8 cellular contexts compared by ENCODE assay signal in the genomic region with DNA sequence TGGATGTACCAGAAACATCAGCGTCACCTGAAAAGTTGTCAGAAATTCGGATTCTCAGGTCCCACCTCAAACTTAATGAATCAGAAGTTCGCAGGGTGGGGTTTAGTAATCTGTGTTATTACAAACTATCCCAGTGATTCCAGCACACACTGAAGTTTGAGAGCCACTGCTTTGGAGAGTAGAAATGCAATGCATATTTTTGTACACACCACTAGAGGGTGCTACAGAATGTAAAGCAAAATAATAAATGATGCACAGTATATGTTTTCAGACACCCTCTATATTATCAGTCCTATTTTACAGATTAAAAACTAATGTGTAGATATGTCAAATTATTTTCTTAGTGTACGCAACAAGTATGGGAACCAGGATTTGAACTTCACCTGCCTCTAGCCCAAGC.
DNase-seq lines count a peak whose midpoint lies in the region; ATAC-seq, FAIRE-seq and TF ChIP-seq lines count a peak whose summit lies in the region.

No MANE protein-coding gene starts in this region.

- H3K9me3 Mint-ChIP-seq in nephron progenitor cell, result peaks cover 9% of the 10 kb centered on the region

- H3K36me3 Mint-ChIP-seq in nephron progenitor cell (ENCODE audit: low read depth), result peaks cover 8% of the 10 kb centered on the region

- no peaks in the 10 kb centered on the region for H3K27me3 Mint-ChIP-seq in nephron progenitor cell (ENCODE audit: low read depth, poor library complexity)

- peaks cover 33% of the 10 kb centered on the region for H3K4me1 Mint-ChIP-seq in nephron progenitor cell

- DNase-seq in AG09319 (ENCODE audit: extremely low read depth, low read depth) (no peak), GM18507 (ENCODE audit: extremely low spot score, insufficient read length, low read depth) (no peak), NCI-H526 treated with DMSO at 0.1 percent for 48 hours (lab: John Stamatoyannopoulos, UW) (peak; percentile 1), nephron progenitor cell (no peak)
- no peak for DNase-seq in activated naive CD4-positive, alpha-beta T cell (lab: John Stamatoyannopoulos, UW)

- no peak overlapping the region for H3K27ac Mint-ChIP-seq in nephron progenitor cell

- ATAC-seq in GM21367 (IDR thresholded peaks at IDR 0.05; ENCODE audit: unreplicated experiment), result no peak
- no peak for ATAC-seq in GM18867 (IDR thresholded peaks at IDR 0.05; ENCODE audit: unreplicated experiment)

- peak; percentile 54 for TF ChIP-seq CTCF in AG09319 (IDR thresholded peaks at IDR 0.05; ENCODE audit: low read depth, low read length)
- TF ChIP-seq CTCF in nephron progenitor cell (IDR thresholded peaks at IDR 0.05), result peak; percentile 64

- H3K4me3 Mint-ChIP-seq in nephron progenitor cell, result no peak overlapping the region

- FAIRE-seq in GM18507 (lab: Jason Lieb, UNC) (peak; percentile 78), colon (lab: Jason Lieb, UNC) (peak; percentile 55)
